ENCODE assay signal across 8 cellular contexts in genomic region chr12:120367924-120368788, GRCh38.
DNase-seq lines count a peak whose midpoint lies in the region; ATAC-seq and TF ChIP-seq lines count a peak whose summit lies in the region.

No MANE protein-coding gene starts in this region.

- H3K4me3 ChIP-seq in iPS-15b (ENCODE audit: low read depth, low read length), result peak overlapping the region; percentile 63

- no peak for ATAC-seq in GM18502 (IDR thresholded peaks at IDR 0.05; ENCODE audit: poor library complexity, unreplicated experiment)
- ATAC-seq in HG03139 (IDR thresholded peaks at IDR 0.05; ENCODE audit: unreplicated experiment), result no peak
- no peak for ATAC-seq in GM19023 (IDR thresholded peaks at IDR 0.05; ENCODE audit: unreplicated experiment)

- H3K9me3 ChIP-seq in iPS-15b (ENCODE audit: control insufficient read depth, insufficient read depth, low read length), result no peaks in the 10 kb centered on the region

- H3K4me1 ChIP-seq in iPS-15b (ENCODE audit: control insufficient read depth, insufficient read depth, low read length), result peaks cover 11% of the 10 kb centered on the region

- peak; percentile 26 for DNase-seq in HEK293T (ENCODE audit: extremely low spot score)
- DNase-seq in activated T-cell treated with anti-CD3 and anti-CD28 coated beads, Interleukin-2, amount 50 U/mL, for 48 hours, result peak; percentile 57 to 70
- DNase-seq in stimulated activated CD4-positive, alpha-beta T cell treated with anti-CD3 and anti-CD28 coated beads, Interleukin-15, amount 100 ng/mL, for 24 hours, result peak; percentile 63
- DNase-seq in medulla oblongata (ENCODE audit: extremely low spot score), result no peak

- peaks cover 5% of the 10 kb centered on the region for H3K36me3 ChIP-seq in iPS-15b (ENCODE audit: control insufficient read depth, insufficient read depth, low read length)

- POLR2A ChIA-PET in HEK293T (lab: Yijun Ruan, JAX), result interaction anchor here (0.6 to 2.9 kb wide), 9 partner anchors 9 to 99 kb away, joined by 3 to 18 read pairs (median 3); partner anchors contain the start of genes COX6A1 and RNU4-2

- H3K9ac ChIP-seq in iPS-15b (ENCODE audit: low read depth, low read length), result no peak overlapping the region

- H3K27me3 ChIP-seq in iPS-15b (ENCODE audit: control insufficient read depth, insufficient read depth, low read length), result peaks cover 36% of the 10 kb centered on the region

- CTCF ChIA-PET in HEK293T (lab: Yijun Ruan, JAX), result interaction anchor here (0.5 to 2.8 kb wide), 13 partner anchors 8 to 83 kb away, joined by 3 to 20 read pairs (median 4); partner anchors contain the start of genes COX6A1, GATC and TRIAP1

TF ChIP-seq in HEK293T, 16 proteins besides CTCF, POLR2A, EP300 and RAD21:
- TF ChIP-seq SP1 (IDR thresholded peaks at IDR 0.05) (no peak), L3MBTL2 (conservative IDR thresholded peaks at IDR 0.05) (peak; percentile 48; the same call in 1 of the 2 replicates), PKNOX1 (IDR thresholded peaks at IDR 0.05) (no peak), NFRKB (IDR thresholded peaks at IDR 0.05) (no peak)
TF ChIP-seq in HEK293T: peak in this region for 1.
